Comparison of ENCODE assay signal across 8 cellular contexts in the genomic region with DNA sequence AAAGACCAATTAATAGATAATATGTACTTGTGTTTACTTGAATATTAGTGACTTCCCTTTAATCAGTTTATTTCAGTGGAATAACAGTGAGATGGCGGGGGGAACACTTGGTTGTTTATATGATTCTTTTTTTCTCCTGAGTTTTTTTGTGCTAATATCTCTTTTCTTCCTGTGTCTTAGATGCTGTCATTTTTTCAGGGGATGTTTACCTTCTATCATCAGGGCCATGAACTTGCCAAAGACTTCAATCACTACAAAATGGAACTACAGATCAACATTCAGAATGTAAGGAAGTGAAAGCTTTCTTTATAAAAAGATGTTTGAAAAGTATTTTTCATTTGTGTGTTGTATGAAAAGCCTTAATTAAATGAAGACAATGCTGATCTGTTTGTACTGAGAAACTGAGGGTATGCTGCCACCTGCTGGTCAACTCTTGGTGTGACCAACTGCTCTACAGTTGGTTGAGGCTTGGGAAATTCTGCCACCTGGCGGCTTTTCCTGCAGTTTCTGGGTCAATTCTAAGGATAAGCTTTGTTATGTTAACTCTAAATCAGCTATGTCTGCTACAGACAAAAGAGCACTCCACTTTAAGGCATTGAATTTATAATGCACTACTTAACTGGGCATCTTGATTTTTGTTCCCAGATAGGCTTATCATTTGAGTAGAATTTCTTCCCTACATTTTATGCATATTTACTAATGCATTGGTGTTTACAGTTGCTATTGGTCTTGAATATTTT.
DNase-seq lines count a peak whose midpoint lies in the region; ATAC-seq lines count a peak whose summit lies in the region.

No MANE protein-coding gene starts in this region.

- H3K4me3 ChIP-seq in mesenchymal stem cell (ENCODE audit: insufficient read depth in 1 of 2, low read depth in 1 of 2, low read length in 2 of 2) = no peak overlapping the region

- H3K27ac ChIP-seq in mesenchymal stem cell (ENCODE audit: low read length, poor library complexity, severe bottlenecking) = no peak overlapping the region

- no peak overlapping the region for H3K4me2 ChIP-seq in mesenchymal stem cell (ENCODE audit: low read length, poor library complexity, severe bottlenecking)

- H2AK5ac ChIP-seq in mesenchymal stem cell (ENCODE audit: low read length, severe bottlenecking) = no peak overlapping the region

- no peaks in the 10 kb centered on the region for H3K27me3 Mint-ChIP-seq in activated CD4-positive, alpha-beta memory T cell treated with anti-CD3 and anti-CD28 coated beads, Interleukin-2, amount 10 ng/mL, durations not matched to agents 7 days and 5 days
- no peaks in the 10 kb centered on the region for H3K27me3 Mint-ChIP-seq in effector memory CD8-positive, alpha-beta T cell

- H2BK5ac ChIP-seq in mesenchymal stem cell (ENCODE audit: low read depth, low read length, poor library complexity, severe bottlenecking) = no peak overlapping the region

- DNase-seq in COLO668 (lab: John Stamatoyannopoulos, UW; ENCODE audit: unreplicated experiment) (peak; percentile 87), NCI-H82 (lab: John Stamatoyannopoulos, UW) (peak; percentile 91), mesenchymal stem cell (peak; percentile 89)
- DNase-seq in activated CD4-positive, alpha-beta memory T cell treated with anti-CD3 and anti-CD28 coated beads, Interleukin-2, amount 10 ng/mL, durations not matched to agents 7 days and 5 days = peak; percentile 94
- DNase-seq in effector memory CD8-positive, alpha-beta T cell = peak; percentile 90 to 92 (median 92)
- DNase-seq in stimulated activated CD8-positive, alpha-beta memory T cell treated with anti-CD3 and anti-CD28 coated beads, Interleukin-15, amount 100 ng/mL, for 24 hours (ENCODE audit: low read depth) = peak; percentile 81

- no peaks in the 10 kb centered on the region for H3K27me3 ChIP-seq in mesenchymal stem cell (ENCODE audit: control insufficient read depth in 1 of 2, insufficient read depth in 1 of 2, low read length in 2 of 2)

- no peak overlapping the region for H2BK15ac ChIP-seq in mesenchymal stem cell (ENCODE audit: low read depth, poor library complexity, severe bottlenecking)

- H3K9me3 Mint-ChIP-seq in activated CD4-positive, alpha-beta memory T cell treated with anti-CD3 and anti-CD28 coated beads, Interleukin-2, amount 10 ng/mL, durations not matched to agents 7 days and 5 days = no peaks in the 10 kb centered on the region
- no peaks in the 10 kb centered on the region for H3K9me3 Mint-ChIP-seq in effector memory CD8-positive, alpha-beta T cell

- ATAC-seq in GM19463 (IDR thresholded peaks at IDR 0.05; ENCODE audit: unreplicated experiment) (peak; percentile 73), HG03575 (IDR thresholded peaks at IDR 0.05; ENCODE audit: extremely low read depth, insufficient number of reproducible peaks, low FRiP score, unreplicated experiment) (peak; percentile 48)
- peak; percentile 99 for ATAC-seq in effector memory CD8-positive, alpha-beta T cell (replicated peaks)

- CTCF ChIA-PET in activated CD4-positive, alpha-beta memory T cell treated with anti-CD3 and anti-CD28 coated beads, Interleukin-2, amount 10 ng/mL, durations not matched to agents 7 days and 5 days (lab: Charles Lee) = interaction anchor here (0.6 to 5.6 kb wide), 96 partner anchors 8 to 714 kb away, joined by 3 to 88 read pairs (median 6); partner anchors contain the start of genes ARHGAP10, PRMT9 and TMEM184C

- H2BK12ac ChIP-seq in mesenchymal stem cell (ENCODE audit: low read length in 2 of 2) = no peak overlapping the region

- H3K4me3 Mint-ChIP-seq in activated CD4-positive, alpha-beta memory T cell treated with anti-CD3 and anti-CD28 coated beads, Interleukin-2, amount 10 ng/mL, durations not matched to agents 7 days and 5 days = no peak overlapping the region
- no peak overlapping the region for H3K4me3 Mint-ChIP-seq in effector memory CD8-positive, alpha-beta T cell

- peaks cover 6% of the 10 kb centered on the region for H3K4me1 Mint-ChIP-seq in activated CD4-positive, alpha-beta memory T cell treated with anti-CD3 and anti-CD28 coated beads, Interleukin-2, amount 10 ng/mL, durations not matched to agents 7 days and 5 days
- H3K4me1 Mint-ChIP-seq in effector memory CD8-positive, alpha-beta T cell (ENCODE audit: low read depth in 2 of 2) = no peaks in the 10 kb centered on the region

- H3K4ac ChIP-seq in mesenchymal stem cell (ENCODE audit: low read depth in 1 of 2, low read length in 2 of 2) = no peak overlapping the region

- no peak overlapping the region for H4K91ac ChIP-seq in mesenchymal stem cell (ENCODE audit: low read length)

- H3K27ac Mint-ChIP-seq in activated CD4-positive, alpha-beta memory T cell treated with anti-CD3 and anti-CD28 coated beads, Interleukin-2, amount 10 ng/mL, durations not matched to agents 7 days and 5 days = no peak overlapping the region
- H3K27ac Mint-ChIP-seq in effector memory CD8-positive, alpha-beta T cell = no peak overlapping the region

- peaks cover 20% of the 10 kb centered on the region for H3K79me1 ChIP-seq in mesenchymal stem cell (replicated peaks; ENCODE audit: low read length, poor library complexity, severe bottlenecking)

- no peak overlapping the region for H2BK120ac ChIP-seq in mesenchymal stem cell (ENCODE audit: low read depth, low read length)

- POLR2A ChIA-PET in activated CD4-positive, alpha-beta memory T cell treated with anti-CD3 and anti-CD28 coated beads, Interleukin-2, amount 10 ng/mL, durations not matched to agents 7 days and 5 days (lab: Charles Lee) = interaction anchor here (1.0 to 1.7 kb wide), 6 partner anchors 20 to 348 kb away, joined by 3 to 9 read pairs (median 4); partner anchors contain the start of genes ARHGAP10 and TMEM184C

- H2AFZ ChIP-seq in mesenchymal stem cell (ENCODE audit: low read depth, low read length) = no peak overlapping the region

- H4K8ac ChIP-seq in mesenchymal stem cell (ENCODE audit: low read length) = no peak overlapping the region

- H3K23ac ChIP-seq in mesenchymal stem cell (ENCODE audit: low read length in 2 of 2) = no peak overlapping the region

- WGBS in mesenchymal stem cell = 20% methylated on average over 1 of the region's 2 CpGs

- peak overlapping the region; percentile 31 for H3K9ac ChIP-seq in mesenchymal stem cell (ENCODE audit: low read length)

- no peaks in the 10 kb centered on the region for H3K9me3 ChIP-seq in mesenchymal stem cell (ENCODE audit: control insufficient read depth, low read length)

- no peak overlapping the region for H3K18ac ChIP-seq in mesenchymal stem cell (ENCODE audit: low read depth in 1 of 2, low read length in 2 of 2)

- H3K36me3 ChIP-seq in mesenchymal stem cell (ENCODE audit: control insufficient read depth in 1 of 2, insufficient read depth in 2 of 2, low read depth in 1 of 2, low read length in 2 of 2) = peaks cover 13 to 38% of the 10 kb centered on the region in 2 experiments

- no peak overlapping the region for H3K14ac ChIP-seq in mesenchymal stem cell (ENCODE audit: low read length in 2 of 2)

- H3K4me1 ChIP-seq in mesenchymal stem cell (ENCODE audit: control insufficient read depth, insufficient read depth, low read depth, low read length) = peaks cover 5% of the 10 kb centered on the region

- H3K36me3 Mint-ChIP-seq in activated CD4-positive, alpha-beta memory T cell treated with anti-CD3 and anti-CD28 coated beads, Interleukin-2, amount 10 ng/mL, durations not matched to agents 7 days and 5 days (ENCODE audit: low read depth) = peaks cover 14% of the 10 kb centered on the region
- peaks cover 11% of the 10 kb centered on the region for H3K36me3 Mint-ChIP-seq in effector memory CD8-positive, alpha-beta T cell (ENCODE audit: insufficient read depth)

Comparison
In these comparisons a context has a peak if more than half of its experiments do, and no peak if none do; other contexts are left out.
1. ATAC-seq: peak in every context shown above with its lines; median percentile 99 in effector memory CD8-positive, alpha-beta T cell; 73 in GM19463; 48 in HG03575.